9 cellular contexts compared by ENCODE assay signal in the genomic region with DNA sequence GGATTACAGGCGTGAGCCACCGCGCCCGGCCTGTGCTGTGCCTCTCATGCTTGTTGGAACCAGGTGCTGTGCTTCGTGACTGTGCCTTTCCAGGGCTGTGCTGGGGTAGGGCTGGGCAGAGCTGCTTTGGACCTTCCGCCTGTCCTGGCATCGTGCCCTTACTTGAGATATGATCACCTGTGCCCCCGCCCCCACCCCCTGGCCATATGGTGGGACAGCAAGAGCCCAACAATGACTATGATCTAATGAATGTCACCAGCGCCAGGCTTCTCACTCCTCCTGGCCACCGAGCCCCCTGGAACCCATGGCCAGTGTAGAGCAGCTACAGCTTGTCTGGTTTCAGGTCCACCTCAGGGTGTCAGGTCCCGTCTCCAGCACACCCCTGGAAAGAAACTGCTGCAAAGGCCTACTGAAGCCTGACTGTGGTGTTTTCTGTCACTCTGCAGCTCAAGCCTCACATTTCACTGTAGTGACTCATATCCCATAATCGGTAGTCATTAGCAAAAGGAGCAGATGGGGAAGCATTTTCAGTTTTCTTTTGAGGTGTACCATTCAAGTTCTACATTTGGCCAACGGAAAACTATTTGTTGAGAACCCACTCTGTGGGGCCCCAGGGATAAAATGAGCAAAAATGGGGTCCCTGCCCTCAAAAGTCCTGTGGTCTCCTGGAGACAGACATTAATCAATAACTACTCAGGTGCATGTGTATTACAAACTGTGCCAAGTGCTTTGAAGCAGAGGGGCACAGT. TPM values are rescaled to one million over a fixed set of nuclear protein-coding genes. Genes with fewer than 3 reads are reported as not detected.
A peak's percentile ranks its signal among the peaks of the same experiment; 100 is the strongest.
DNase-seq lines count a peak whose midpoint lies in the region; ATAC-seq, FAIRE-seq and TF ChIP-seq lines count a peak whose summit lies in the region.
"Had no signal": no experiment of that assay in that cellular context is flagged by ENCODE, and none has a peak within 500 bp of the region (broad histone marks: within the 10 kb centered on the region; RNA-seq: fewer than 3 reads in every experiment).

No MANE protein-coding gene starts in this region.

- H3K27ac Mint-ChIP-seq in activated naive CD4-positive, alpha-beta T cell treated with anti-CD3 and anti-CD28 coated beads, Interleukin-2, amount 50 U/mL, for 72 hours, result peak overlapping the region; percentile 90 to 94
- H3K27ac Mint-ChIP-seq: dendritic cell treated with granulocyte-macrophage colony-stimulating factor and Interleukin-4, amounts not matched to agents 40 ng/mL and 50 ng/mL, for 4 days had no signal

- H2BK120ac ChIP-seq in mesendoderm (ENCODE audit: low read depth, low read length), result no peak overlapping the region

- H3K18ac ChIP-seq in mesendoderm (ENCODE audit: low read length), result no peak overlapping the region

- H3K36me3 ChIP-seq in MG63 (peaks cover 5% of the 10 kb centered on the region), mesendoderm (ENCODE audit: control insufficient read depth, insufficient read depth, low read length) (no peaks in the 10 kb centered on the region)

- peak; percentile 94 to 97 for ATAC-seq in activated naive CD4-positive, alpha-beta T cell treated with anti-CD3 and anti-CD28 coated beads, Interleukin-2, amount 50 U/mL, for 72 hours

- H3K79me1 ChIP-seq in mesendoderm (ENCODE audit: low read length), result no peaks in the 10 kb centered on the region

- H3K4me3 ChIP-seq in MG63 (no peak overlapping the region), mesendoderm (ENCODE audit: low read length) (no peak overlapping the region)

- H2AK5ac ChIP-seq in mesendoderm (ENCODE audit: low read length), result no peak overlapping the region

- no peak overlapping the region for H4K5ac ChIP-seq in mesendoderm (ENCODE audit: low read length)

- peak; percentile 71 for DNase-seq in activated CD4-positive, alpha-beta T cell treated with anti-CD3 and anti-CD28 coated beads for 48 hours
- DNase-seq in activated CD4-positive, alpha-beta T cell treated with anti-CD3 and anti-CD28 coated beads for 4 hours, result no peak
- DNase-seq in H54 (ENCODE audit: insufficient read length, low spot score) (peak; percentile 95), MG63 (peak; percentile 16), mesendoderm (peak; percentile 46), NCI-H1105 (lab: John Stamatoyannopoulos, UW) (no peak), NCI-H510A (lab: John Stamatoyannopoulos, UW) (no peak)
- DNase-seq in activated naive CD4-positive, alpha-beta T cell treated with anti-CD3 and anti-CD28 coated beads, Interleukin-2, amount 50 U/mL, for 72 hours (ENCODE audit: low spot score in 2 of 2), result peak; percentile 64 to 66

- H3K23ac ChIP-seq in mesendoderm (ENCODE audit: low read length), result no peak overlapping the region

- H3K4me1 ChIP-seq in mesendoderm (ENCODE audit: control insufficient read depth, low read depth, low read length), result no peaks in the 10 kb centered on the region

- H3K36me3 Mint-ChIP-seq in activated naive CD4-positive, alpha-beta T cell treated with anti-CD3 and anti-CD28 coated beads, Interleukin-2, amount 50 U/mL, for 72 hours, result no peaks in the 10 kb centered on the region

- H3K79me2 ChIP-seq in mesendoderm (ENCODE audit: control insufficient read depth, insufficient read depth, low read length), result no peaks in the 10 kb centered on the region

- no peak overlapping the region for H2BK5ac ChIP-seq in mesendoderm (ENCODE audit: low read length)

- H2BK15ac ChIP-seq in mesendoderm (replicated peaks; ENCODE audit: low read depth), result no peak overlapping the region

- FAIRE-seq in H54 (lab: Jason Lieb, UNC), result peak; percentile 87

- H3K56ac ChIP-seq in mesendoderm (ENCODE audit: low read length), result no peak overlapping the region

- H3K9ac ChIP-seq in mesendoderm (ENCODE audit: low read length), result no peak overlapping the region

- H3K27me3 ChIP-seq in MG63 (no peaks in the 10 kb centered on the region), mesendoderm (ENCODE audit: insufficient read depth, low read length, poor library complexity) (no peaks in the 10 kb centered on the region)

- H3K9me3 ChIP-seq in MG63, result no peaks in the 10 kb centered on the region

- no peak overlapping the region for H3K4ac ChIP-seq in mesendoderm (ENCODE audit: low read depth, low read length)

- no peak overlapping the region for H4K8ac ChIP-seq in mesendoderm (ENCODE audit: low read depth, low read length)

- H3K4me2 ChIP-seq in mesendoderm (ENCODE audit: low read length), result no peak overlapping the region

- H3K9me3 Mint-ChIP-seq in activated naive CD4-positive, alpha-beta T cell treated with anti-CD3 and anti-CD28 coated beads, Interleukin-2, amount 50 U/mL, for 72 hours, result no peaks in the 10 kb centered on the region
- H3K9me3 Mint-ChIP-seq: dendritic cell treated with granulocyte-macrophage colony-stimulating factor and Interleukin-4, amounts not matched to agents 40 ng/mL and 50 ng/mL, for 4 days had no signal

- no CpG with 5 or more reads among the region's 13 CpGs for WGBS in mesendoderm (ENCODE audit: extremely low coverage, insufficient coverage, low lambda C conversion rate)

- TF ChIP-seq POLR2A in H54 (IDR thresholded peaks at IDR 0.05; ENCODE audit: low read depth, low read length), result no peak

- no peak overlapping the region for H3K27ac ChIP-seq in mesendoderm (ENCODE audit: low read depth, low read length)

RNA-seq across cellular contexts. Expression of gene FCSK, which starts 22.1 kb away (rescaled TPM):
- total RNA-seq in MG63 (2014; rRNA removed; shearing (Covaris generic); ENCODE audit: low replicate concordance), result 1.0 and 6.3 TPM in 2 replicates
- total RNA-seq in activated naive CD4-positive, alpha-beta T cell treated with anti-CD3 and anti-CD28 coated beads, Interleukin-2, amount 50 U/mL, for 72 hours, result 10 to 100 TPM in 1 of 2 donors, 1 to 10 TPM in 1; 6.1 to 16.6 TPM
- polyA plus RNA-seq in mesendoderm (2013, experiment 1 of 2), result 1.4 TPM
- polyA plus RNA-seq in mesendoderm (2013, experiment 2 of 2), result 1.4 TPM

RNA-seq across cellular contexts. Expression of gene ST3GAL2, which starts 37.5 kb away (rescaled TPM):
- total RNA-seq in MG63 (2014; rRNA removed; shearing (Covaris generic); ENCODE audit: low replicate concordance), result 8.9 and 9.2 TPM in 2 replicates
- total RNA-seq in activated naive CD4-positive, alpha-beta T cell treated with anti-CD3 and anti-CD28 coated beads, Interleukin-2, amount 50 U/mL, for 72 hours, result 10 to 100 TPM; 13.9 to 18.2 TPM
- 23.5 TPM for polyA plus RNA-seq in mesendoderm (2013, experiment 1 of 2)
- 23.1 TPM for polyA plus RNA-seq in mesendoderm (2013, experiment 2 of 2)

RNA-seq across cellular contexts. Expression of gene COG4, which starts 46.9 kb away (rescaled TPM):
- 48.5 and 61.4 TPM in 2 replicates for total RNA-seq in MG63 (2014; rRNA removed; shearing (Covaris generic); ENCODE audit: low replicate concordance)
- total RNA-seq in activated naive CD4-positive, alpha-beta T cell treated with anti-CD3 and anti-CD28 coated beads, Interleukin-2, amount 50 U/mL, for 72 hours, result 10 to 100 TPM; 37.5 to 41.2 TPM
- 23.8 TPM for polyA plus RNA-seq in mesendoderm (2013, experiment 1 of 2)
- polyA plus RNA-seq in mesendoderm (2013, experiment 2 of 2), result 24.5 TPM

RNA-seq across cellular contexts. Expression of gene SF3B3, which starts 47.2 kb away (rescaled TPM):
- 23.0 and 35.7 TPM in 2 replicates for total RNA-seq in MG63 (2014; rRNA removed; shearing (Covaris generic); ENCODE audit: low replicate concordance)
- total RNA-seq in activated naive CD4-positive, alpha-beta T cell treated with anti-CD3 and anti-CD28 coated beads, Interleukin-2, amount 50 U/mL, for 72 hours, result 100 to 1,000 TPM; 308 to 543 TPM
- polyA plus RNA-seq in mesendoderm (2013, experiment 1 of 2), result 204 TPM
- 185 TPM for polyA plus RNA-seq in mesendoderm (2013, experiment 2 of 2)

Comparison
In these comparisons a context has a peak if more than half of its experiments do, and no peak if none do; other contexts are left out.
1. DNase-seq: peak in activated CD4-positive, alpha-beta T cell treated with anti-CD3 and anti-CD28 coated beads for 48 hours (single experiment), H54 (single experiment), MG63 (single experiment), activated naive CD4-positive, alpha-beta T cell treated with anti-CD3 and anti-CD28 coated beads, Interleukin-2, amount 50 U/mL, for 72 hours (2 of 2) and mesendoderm (single experiment); none in activated CD4-positive, alpha-beta T cell treated with anti-CD3 and anti-CD28 coated beads for 4 hours (0 of 2), NCI-H1105 (single experiment) and NCI-H510A (single experiment).